In genomic region chr1:224700915-224701531, GRCh38 we compare ENCODE assay signal across 8 cellular contexts.
DNase-seq lines count a peak whose midpoint lies in the region; ATAC-seq and TF ChIP-seq lines count a peak whose summit lies in the region.

No MANE protein-coding gene starts in this region.

- no peak overlapping the region for H3K27ac ChIP-seq in C4-2B
- H3K27ac ChIP-seq in fibroblast of lung (ENCODE audit: insufficient read depth, low read length), result no peak overlapping the region

- ATAC-seq in GM19351 (IDR thresholded peaks at IDR 0.05; ENCODE audit: unreplicated experiment), result peak; percentile 85

- H3K4me2 ChIP-seq in fibroblast of lung (ENCODE audit: extremely low read depth, insufficient read depth, low read length), result no peak overlapping the region

- no peak overlapping the region for H2AFZ ChIP-seq in fibroblast of lung (ENCODE audit: low read length)

- H3K9ac ChIP-seq in fibroblast of lung (ENCODE audit: insufficient read depth, low read length), result no peak overlapping the region

- H3K4me3 ChIP-seq in LNCaP clone FGC (ENCODE audit: low read depth, low read length) (no peak overlapping the region), fibroblast of lung (replicated peaks in 1 of 4; ENCODE audit: control extremely low read depth in 1 of 4, insufficient read depth in 1 of 4, low read depth in 3 of 4, low read length in 4 of 4) (no peak overlapping the region)

- H3K79me2 ChIP-seq in fibroblast of lung (ENCODE audit: control insufficient read depth, insufficient read depth, low read length), result no peaks in the 10 kb centered on the region

- TF ChIP-seq CTCF in C4-2B (conservative IDR thresholded peaks at IDR 0.05) (peak; percentile 68), LNCaP clone FGC (IDR thresholded peaks at IDR 0.05; ENCODE audit: control insufficient read depth, extremely low read depth, insufficient read depth) (peak; percentile 44), fibroblast of lung (conservative IDR thresholded peaks at IDR 0.05 in 1 of 2, IDR thresholded peaks at IDR 0.05 in 1 of 2; ENCODE audit: low read depth in 1 of 2, low read length in 2 of 2) (peak; percentile 23 to 62)

- DNase-seq in LNCaP clone FGC (ENCODE audit: low read depth) (no peak), fibroblast of lung (ENCODE audit: low read depth in 2 of 2) (peak in 1 of 2 donors; percentile 49), NCI-H2107 treated with DMSO at 0.1 percent for 48 hours (lab: John Stamatoyannopoulos, UW; ENCODE audit: unreplicated experiment) (no peak), HuH-7.5 (ENCODE audit: low spot score) (no peak), superior temporal gyrus (ENCODE audit: extremely low spot score) (no peak)
- DNase-seq in activated CD4-positive, alpha-beta T cell treated with anti-CD3 and anti-CD28 coated beads for 48 hours, result no peak

- no peaks in the 10 kb centered on the region for H3K27me3 ChIP-seq in fibroblast of lung (ENCODE audit: control insufficient read depth, insufficient read depth, low read length)

- H4K20me1 ChIP-seq in fibroblast of lung (ENCODE audit: control insufficient read depth, extremely low read depth, insufficient read depth, low read length), result no peaks in the 10 kb centered on the region

- no peaks in the 10 kb centered on the region for H3K9me3 ChIP-seq in fibroblast of lung (ENCODE audit: control insufficient read depth, insufficient read depth, low read depth, low read length)

- H3K36me3 ChIP-seq in fibroblast of lung (ENCODE audit: control insufficient read depth, insufficient read depth, low read length), result no peaks in the 10 kb centered on the region

- H3K4me1 ChIP-seq in fibroblast of lung (ENCODE audit: control insufficient read depth, extremely low read depth, insufficient read depth, low read length), result no peaks in the 10 kb centered on the region
